In the genomic region with DNA sequence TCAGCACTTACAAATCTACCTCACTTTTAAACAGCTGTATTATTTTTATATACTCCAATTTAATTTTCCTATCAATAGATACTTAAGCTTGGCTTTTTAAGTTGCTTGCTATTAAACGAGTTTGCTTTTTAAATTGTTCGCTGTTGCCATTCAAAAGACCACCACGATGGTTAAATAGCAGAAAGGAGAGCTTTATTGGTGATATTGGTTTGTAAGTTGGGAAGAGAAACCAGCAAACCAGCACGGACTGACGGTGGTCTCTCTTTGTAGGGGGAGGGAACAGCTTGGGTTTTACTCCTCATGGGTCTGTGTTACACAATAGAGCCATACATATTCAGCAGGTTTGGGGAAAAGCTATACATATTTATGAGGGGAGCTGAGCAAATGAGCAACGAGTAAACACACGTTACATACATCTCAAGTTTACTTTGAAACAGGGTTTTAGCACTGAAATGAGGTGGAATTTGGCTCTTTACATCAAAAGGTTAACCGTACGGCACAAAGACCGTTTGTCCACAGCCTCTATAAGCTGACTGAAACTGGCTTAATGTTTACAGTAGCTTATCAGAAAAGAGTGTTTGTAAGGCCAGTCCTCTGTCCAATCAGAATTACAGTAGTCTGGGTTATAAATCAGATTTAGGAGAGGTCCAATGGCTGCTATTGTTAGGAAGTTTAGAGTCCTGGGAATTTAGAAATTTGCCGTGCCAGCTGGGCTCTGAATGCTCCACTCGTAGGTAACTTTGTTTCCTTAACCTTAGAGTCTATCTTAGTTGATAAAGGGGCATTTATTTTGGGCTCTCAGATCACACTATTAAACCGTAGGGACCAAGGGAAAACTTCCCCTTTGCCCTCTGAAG, we compare ENCODE assay signal across 1 cellular context.
TF ChIP-seq lines count a peak whose summit lies in the region.

No MANE protein-coding gene starts in this region.

TF ChIP-seq in HepG2, 621 proteins besides CTCF, POLR2A, EP300 and RAD21 (continued from another document and continues in another):
- TF ChIP-seq NFATC3 (CRISPR knock-in tag; IDR thresholded peaks at IDR 0.05) = no peak; the same call in 1 of the 2 replicates
- no peak for TF ChIP-seq ZNF138 (CRISPR knock-in tag; IDR thresholded peaks at IDR 0.05; ENCODE audit: low read depth)
- peak; percentile 72; the same call in 1 of the 2 replicates for TF ChIP-seq ZNF547 (CRISPR knock-in tag; IDR thresholded peaks at IDR 0.05)
- peak; percentile 94 for TF ChIP-seq LCORL (IDR thresholded peaks at IDR 0.05)
- TF ChIP-seq LCORL (CRISPR knock-in tag; IDR thresholded peaks at IDR 0.05) = peak; percentile 94
- TF ChIP-seq HDAC2 (CRISPR knock-in tag; IDR thresholded peaks at IDR 0.05) = peak; percentile 99
- peak; percentile 90; the same call in 1 of the 2 replicates for TF ChIP-seq SALL1 (CRISPR knock-in tag; IDR thresholded peaks at IDR 0.05)
- no peak; the same call in 1 of the 2 replicates for TF ChIP-seq POLR2AphosphoS5 (IDR thresholded peaks at IDR 0.05; ENCODE audit: low read depth, low read length)
- TF ChIP-seq, protein P1, sequence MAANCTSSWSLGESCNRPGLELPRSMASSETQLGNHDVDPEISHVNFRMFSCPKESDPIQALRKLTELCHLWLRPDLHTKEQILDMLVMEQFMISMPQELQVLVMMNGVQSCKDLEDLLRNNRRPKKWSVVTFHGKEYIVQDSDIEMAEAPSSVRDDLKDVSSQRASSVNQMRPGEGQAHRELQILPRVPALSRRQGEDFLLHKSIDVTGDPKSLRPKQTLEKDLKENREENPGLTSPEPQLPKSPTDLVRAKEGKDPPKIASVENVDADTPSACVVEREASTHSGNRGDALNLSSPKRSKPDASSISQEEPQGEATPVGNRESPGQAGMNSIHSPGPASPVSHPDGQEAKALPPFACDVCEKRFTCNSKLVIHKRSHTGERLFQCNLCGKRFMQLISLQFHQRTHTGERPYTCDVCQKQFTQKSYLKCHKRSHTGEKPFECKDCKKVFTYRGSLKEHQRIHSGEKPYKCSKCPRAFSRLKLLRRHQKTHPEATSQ (CRISPR knock-in tag; IDR thresholded peaks at IDR 0.05; ENCODE audit: borderline replicate concordance) = peak; percentile 17; the same call in 1 of the 2 replicates
- TF ChIP-seq, protein P2, sequence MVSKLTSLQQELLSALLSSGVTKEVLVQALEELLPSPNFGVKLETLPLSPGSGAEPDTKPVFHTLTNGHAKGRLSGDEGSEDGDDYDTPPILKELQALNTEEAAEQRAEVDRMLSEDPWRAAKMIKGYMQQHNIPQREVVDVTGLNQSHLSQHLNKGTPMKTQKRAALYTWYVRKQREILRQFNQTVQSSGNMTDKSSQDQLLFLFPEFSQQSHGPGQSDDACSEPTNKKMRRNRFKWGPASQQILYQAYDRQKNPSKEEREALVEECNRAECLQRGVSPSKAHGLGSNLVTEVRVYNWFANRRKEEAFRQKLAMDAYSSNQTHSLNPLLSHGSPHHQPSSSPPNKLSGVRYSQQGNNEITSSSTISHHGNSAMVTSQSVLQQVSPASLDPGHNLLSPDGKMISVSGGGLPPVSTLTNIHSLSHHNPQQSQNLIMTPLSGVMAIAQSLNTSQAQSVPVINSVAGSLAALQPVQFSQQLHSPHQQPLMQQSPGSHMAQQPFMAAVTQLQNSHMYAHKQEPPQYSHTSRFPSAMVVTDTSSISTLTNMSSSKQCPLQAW (CRISPR knock-in tag; IDR thresholded peaks at IDR 0.05) = peak; percentile 84
- TF ChIP-seq ZNF3 (CRISPR knock-in tag; IDR thresholded peaks at IDR 0.05) = peak; percentile 61; the same call in 1 of the 2 replicates
- TF ChIP-seq, protein P3, sequence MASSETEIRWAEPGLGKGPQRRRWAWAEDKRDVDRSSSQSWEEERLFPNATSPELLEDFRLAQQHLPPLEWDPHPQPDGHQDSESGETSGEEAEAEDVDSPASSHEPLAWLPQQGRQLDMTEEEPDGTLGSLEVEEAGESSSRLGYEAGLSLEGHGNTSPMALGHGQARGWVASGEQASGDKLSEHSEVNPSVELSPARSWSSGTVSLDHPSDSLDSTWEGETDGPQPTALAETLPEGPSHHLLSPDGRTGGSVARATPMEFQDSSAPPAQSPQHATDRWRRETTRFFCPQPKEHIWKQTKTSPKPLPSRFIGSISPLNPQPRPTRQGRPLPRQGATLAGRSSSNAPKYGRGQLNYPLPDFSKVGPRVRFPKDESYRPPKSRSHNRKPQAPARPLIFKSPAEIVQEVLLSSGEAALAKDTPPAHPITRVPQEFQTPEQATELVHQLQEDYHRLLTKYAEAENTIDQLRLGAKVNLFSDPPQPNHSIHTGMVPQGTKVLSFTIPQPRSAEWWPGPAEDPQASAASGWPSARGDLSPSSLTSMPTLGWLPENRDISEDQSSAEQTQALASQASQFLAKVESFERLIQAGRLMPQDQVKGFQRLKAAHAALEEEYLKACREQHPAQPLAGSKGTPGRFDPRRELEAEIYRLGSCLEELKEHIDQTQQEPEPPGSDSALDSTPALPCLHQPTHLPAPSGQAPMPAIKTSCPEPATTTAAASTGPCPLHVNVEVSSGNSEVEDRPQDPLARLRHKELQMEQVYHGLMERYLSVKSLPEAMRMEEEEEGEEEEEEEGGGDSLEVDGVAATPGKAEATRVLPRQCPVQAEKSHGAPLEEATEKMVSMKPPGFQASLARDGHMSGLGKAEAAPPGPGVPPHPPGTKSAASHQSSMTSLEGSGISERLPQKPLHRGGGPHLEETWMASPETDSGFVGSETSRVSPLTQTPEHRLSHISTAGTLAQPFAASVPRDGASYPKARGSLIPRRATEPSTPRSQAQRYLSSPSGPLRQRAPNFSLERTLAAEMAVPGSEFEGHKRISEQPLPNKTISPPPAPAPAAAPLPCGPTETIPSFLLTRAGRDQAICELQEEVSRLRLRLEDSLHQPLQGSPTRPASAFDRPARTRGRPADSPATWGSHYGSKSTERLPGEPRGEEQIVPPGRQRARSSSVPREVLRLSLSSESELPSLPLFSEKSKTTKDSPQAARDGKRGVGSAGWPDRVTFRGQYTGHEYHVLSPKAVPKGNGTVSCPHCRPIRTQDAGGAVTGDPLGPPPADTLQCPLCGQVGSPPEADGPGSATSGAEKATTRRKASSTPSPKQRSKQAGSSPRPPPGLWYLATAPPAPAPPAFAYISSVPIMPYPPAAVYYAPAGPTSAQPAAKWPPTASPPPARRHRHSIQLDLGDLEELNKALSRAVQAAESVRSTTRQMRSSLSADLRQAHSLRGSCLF (CRISPR knock-in tag; IDR thresholded peaks at IDR 0.05; ENCODE audit: borderline replicate concordance) = no peak
- TF ChIP-seq, protein P4, sequence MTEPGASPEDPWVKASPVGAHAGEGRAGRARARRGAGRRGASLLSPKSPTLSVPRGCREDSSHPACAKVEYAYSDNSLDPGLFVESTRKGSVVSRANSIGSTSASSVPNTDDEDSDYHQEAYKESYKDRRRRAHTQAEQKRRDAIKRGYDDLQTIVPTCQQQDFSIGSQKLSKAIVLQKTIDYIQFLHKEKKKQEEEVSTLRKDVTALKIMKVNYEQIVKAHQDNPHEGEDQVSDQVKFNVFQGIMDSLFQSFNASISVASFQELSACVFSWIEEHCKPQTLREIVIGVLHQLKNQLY (CRISPR knock-in tag; IDR thresholded peaks at IDR 0.05) = no peak; the same call in 1 of the 2 replicates
- no peak for TF ChIP-seq NKX3-1 (CRISPR knock-in tag; IDR thresholded peaks at IDR 0.05)
- no peak for TF ChIP-seq STAG1 (CRISPR knock-in tag; IDR thresholded peaks at IDR 0.05)
- TF ChIP-seq ZNF263 (CRISPR knock-in tag; IDR thresholded peaks at IDR 0.05) = no peak
- TF ChIP-seq, protein P5, sequence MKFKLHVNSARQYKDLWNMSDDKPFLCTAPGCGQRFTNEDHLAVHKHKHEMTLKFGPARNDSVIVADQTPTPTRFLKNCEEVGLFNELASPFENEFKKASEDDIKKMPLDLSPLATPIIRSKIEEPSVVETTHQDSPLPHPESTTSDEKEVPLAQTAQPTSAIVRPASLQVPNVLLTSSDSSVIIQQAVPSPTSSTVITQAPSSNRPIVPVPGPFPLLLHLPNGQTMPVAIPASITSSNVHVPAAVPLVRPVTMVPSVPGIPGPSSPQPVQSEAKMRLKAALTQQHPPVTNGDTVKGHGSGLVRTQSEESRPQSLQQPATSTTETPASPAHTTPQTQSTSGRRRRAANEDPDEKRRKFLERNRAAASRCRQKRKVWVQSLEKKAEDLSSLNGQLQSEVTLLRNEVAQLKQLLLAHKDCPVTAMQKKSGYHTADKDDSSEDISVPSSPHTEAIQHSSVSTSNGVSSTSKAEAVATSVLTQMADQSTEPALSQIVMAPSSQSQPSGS (CRISPR knock-in tag; IDR thresholded peaks at IDR 0.05) = peak; percentile 93
- TF ChIP-seq, protein P6, sequence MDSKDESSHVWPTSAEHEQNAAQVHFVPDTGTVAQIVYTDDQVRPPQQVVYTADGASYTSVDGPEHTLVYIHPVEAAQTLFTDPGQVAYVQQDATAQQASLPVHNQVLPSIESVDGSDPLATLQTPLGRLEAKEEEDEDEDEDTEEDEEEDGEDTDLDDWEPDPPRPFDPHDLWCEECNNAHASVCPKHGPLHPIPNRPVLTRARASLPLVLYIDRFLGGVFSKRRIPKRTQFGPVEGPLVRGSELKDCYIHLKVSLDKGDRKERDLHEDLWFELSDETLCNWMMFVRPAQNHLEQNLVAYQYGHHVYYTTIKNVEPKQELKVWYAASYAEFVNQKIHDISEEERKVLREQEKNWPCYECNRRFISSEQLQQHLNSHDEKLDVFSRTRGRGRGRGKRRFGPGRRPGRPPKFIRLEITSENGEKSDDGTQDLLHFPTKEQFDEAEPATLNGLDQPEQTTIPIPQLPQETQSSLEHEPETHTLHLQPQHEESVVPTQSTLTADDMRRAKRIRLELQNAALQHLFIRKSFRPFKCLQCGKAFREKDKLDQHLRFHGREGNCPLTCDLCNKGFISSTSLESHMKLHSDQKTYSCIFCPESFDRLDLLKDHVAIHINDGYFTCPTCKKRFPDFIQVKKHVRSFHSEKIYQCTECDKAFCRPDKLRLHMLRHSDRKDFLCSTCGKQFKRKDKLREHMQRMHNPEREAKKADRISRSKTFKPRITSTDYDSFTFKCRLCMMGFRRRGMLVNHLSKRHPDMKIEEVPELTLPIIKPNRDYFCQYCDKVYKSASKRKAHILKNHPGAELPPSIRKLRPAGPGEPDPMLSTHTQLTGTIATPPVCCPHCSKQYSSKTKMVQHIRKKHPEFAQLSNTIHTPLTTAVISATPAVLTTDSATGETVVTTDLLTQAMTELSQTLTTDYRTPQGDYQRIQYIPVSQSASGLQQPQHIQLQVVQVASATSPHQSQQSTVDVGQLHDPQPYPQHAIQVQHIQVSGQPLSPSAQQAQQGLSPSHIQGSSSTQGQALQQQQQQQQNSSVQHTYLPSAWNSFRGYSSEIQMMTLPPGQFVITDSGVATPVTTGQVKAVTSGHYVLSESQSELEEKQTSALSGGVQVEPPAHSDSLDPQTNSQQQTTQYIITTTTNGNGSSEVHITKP (CRISPR knock-in tag; IDR thresholded peaks at IDR 0.05; ENCODE audit: low read depth) = peak; percentile 49; the same call in 1 of the 2 replicates
- TF ChIP-seq RAD51 (IDR thresholded peaks at IDR 0.05; ENCODE audit: borderline replicate concordance) = no peak
- TF ChIP-seq TRIM24 (CRISPR knock-in tag; IDR thresholded peaks at IDR 0.05) = 0 out of 2 replicates have a peak, but pooled peaks have one; percentile 32
- TF ChIP-seq WIZ (CRISPR knock-in tag; IDR thresholded peaks at IDR 0.05) = no peak
- TF ChIP-seq ZNF460 (CRISPR knock-in tag; IDR thresholded peaks at IDR 0.05; ENCODE audit: borderline replicate concordance) = no peak
- TF ChIP-seq BORCS8-MEF2B (CRISPR knock-in tag; IDR thresholded peaks at IDR 0.05) = no peak; the same call in 1 of the 2 replicates
- TF ChIP-seq, protein P7, sequence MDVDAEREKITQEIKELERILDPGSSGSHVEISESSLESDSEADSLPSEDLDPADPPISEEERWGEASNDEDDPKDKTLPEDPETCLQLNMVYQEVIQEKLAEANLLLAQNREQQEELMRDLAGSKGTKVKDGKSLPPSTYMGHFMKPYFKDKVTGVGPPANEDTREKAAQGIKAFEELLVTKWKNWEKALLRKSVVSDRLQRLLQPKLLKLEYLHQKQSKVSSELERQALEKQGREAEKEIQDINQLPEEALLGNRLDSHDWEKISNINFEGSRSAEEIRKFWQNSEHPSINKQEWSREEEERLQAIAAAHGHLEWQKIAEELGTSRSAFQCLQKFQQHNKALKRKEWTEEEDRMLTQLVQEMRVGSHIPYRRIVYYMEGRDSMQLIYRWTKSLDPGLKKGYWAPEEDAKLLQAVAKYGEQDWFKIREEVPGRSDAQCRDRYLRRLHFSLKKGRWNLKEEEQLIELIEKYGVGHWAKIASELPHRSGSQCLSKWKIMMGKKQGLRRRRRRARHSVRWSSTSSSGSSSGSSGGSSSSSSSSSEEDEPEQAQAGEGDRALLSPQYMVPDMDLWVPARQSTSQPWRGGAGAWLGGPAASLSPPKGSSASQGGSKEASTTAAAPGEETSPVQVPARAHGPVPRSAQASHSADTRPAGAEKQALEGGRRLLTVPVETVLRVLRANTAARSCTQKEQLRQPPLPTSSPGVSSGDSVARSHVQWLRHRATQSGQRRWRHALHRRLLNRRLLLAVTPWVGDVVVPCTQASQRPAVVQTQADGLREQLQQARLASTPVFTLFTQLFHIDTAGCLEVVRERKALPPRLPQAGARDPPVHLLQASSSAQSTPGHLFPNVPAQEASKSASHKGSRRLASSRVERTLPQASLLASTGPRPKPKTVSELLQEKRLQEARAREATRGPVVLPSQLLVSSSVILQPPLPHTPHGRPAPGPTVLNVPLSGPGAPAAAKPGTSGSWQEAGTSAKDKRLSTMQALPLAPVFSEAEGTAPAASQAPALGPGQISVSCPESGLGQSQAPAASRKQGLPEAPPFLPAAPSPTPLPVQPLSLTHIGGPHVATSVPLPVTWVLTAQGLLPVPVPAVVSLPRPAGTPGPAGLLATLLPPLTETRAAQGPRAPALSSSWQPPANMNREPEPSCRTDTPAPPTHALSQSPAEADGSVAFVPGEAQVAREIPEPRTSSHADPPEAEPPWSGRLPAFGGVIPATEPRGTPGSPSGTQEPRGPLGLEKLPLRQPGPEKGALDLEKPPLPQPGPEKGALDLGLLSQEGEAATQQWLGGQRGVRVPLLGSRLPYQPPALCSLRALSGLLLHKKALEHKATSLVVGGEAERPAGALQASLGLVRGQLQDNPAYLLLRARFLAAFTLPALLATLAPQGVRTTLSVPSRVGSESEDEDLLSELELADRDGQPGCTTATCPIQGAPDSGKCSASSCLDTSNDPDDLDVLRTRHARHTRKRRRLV (CRISPR knock-in tag; IDR thresholded peaks at IDR 0.05) = peak; percentile 88
- TF ChIP-seq PRMT3 (CRISPR knock-in tag; IDR thresholded peaks at IDR 0.05; ENCODE audit: borderline replicate concordance, low read depth) = no peak; the same call in 1 of the 2 replicates
- TF ChIP-seq HES4 (CRISPR knock-in tag; IDR thresholded peaks at IDR 0.05; ENCODE audit: borderline replicate concordance) = no peak
